In genomic region chr20:32971703-32972161, GRCh38 we compare ENCODE assay signal across 10 cellular contexts. TPM values are rescaled to one million over a fixed set of nuclear protein-coding genes. Genes with fewer than 3 reads are reported as not detected.
DNase-seq lines count a peak whose midpoint lies in the region; ATAC-seq and TF ChIP-seq lines count a peak whose summit lies in the region.
"Had no signal": no experiment of that assay in that cellular context is flagged by ENCODE, and none has a peak within 500 bp of the region (broad histone marks: within the 10 kb centered on the region; RNA-seq: fewer than 3 reads in every experiment).

No MANE protein-coding gene starts in this region.

- no peak for TF ChIP-seq POLR2A in stomach (IDR thresholded peaks at IDR 0.05)

- CTCF ChIA-PET in CD8-positive, alpha-beta T cell (lab: Charles Lee): interaction anchor here (0.9 to 4.6 kb wide), 4 partner anchors 13 to 33 kb away, joined by 3 to 19 read pairs (median 10); partner anchors contain the start of gene SUN5
- CTCF ChIA-PET in PC-9 (lab: Charles Lee): no interaction called here

- peak overlapping the region; percentile 42 for H3K4me3 ChIP-seq in CD8-positive, alpha-beta T cell (ENCODE audit: low read depth, low read length)
- no peak overlapping the region for H3K4me3 ChIP-seq in esophagus (ENCODE audit: low read depth in 1 of 2, low read length in 2 of 2)
- H3K4me3 ChIP-seq in stomach: no peak overlapping the region
- no peak overlapping the region for H3K4me3 ChIP-seq in PC-9
- H3K4me3 ChIP-seq: pancreas had no signal

- no peaks in the 10 kb centered on the region for H4K20me1 ChIP-seq in PC-9 (ENCODE audit: insufficient read depth)

- no peaks in the 10 kb centered on the region for H3K36me3 Mint-ChIP-seq in CD8-positive, alpha-beta T cell

- H3F3A ChIP-seq in PC-9 (ENCODE audit: insufficient read depth, low read depth): no peaks in the 10 kb centered on the region

- H3K36me3 ChIP-seq in CD8-positive, alpha-beta T cell (ENCODE audit: insufficient read depth, low read length): no peaks in the 10 kb centered on the region
- H3K36me3 ChIP-seq in KOPT-K1 (ENCODE audit: insufficient read depth, low read length): no peaks in the 10 kb centered on the region
- no peaks in the 10 kb centered on the region for H3K36me3 ChIP-seq in esophagus (ENCODE audit: control insufficient read depth in 2 of 2, insufficient read depth in 2 of 2, low read length in 1 of 2)
- H3K36me3 ChIP-seq in stomach: no peaks in the 10 kb centered on the region
- no peaks in the 10 kb centered on the region for H3K36me3 ChIP-seq in PC-9 (ENCODE audit: low read depth)
- H3K36me3 ChIP-seq: pancreas had no signal

- H3K9me3 ChIP-seq in CD8-positive, alpha-beta T cell (ENCODE audit: low read length): no peaks in the 10 kb centered on the region
- H3K9me3 ChIP-seq in KOPT-K1 (ENCODE audit: insufficient read depth, low read length, poor library complexity, severe bottlenecking) (peaks cover 12% of the 10 kb centered on the region), esophagus (ENCODE audit: control insufficient read depth in 2 of 2, insufficient read depth in 1 of 2, low read depth in 1 of 2, low read length in 1 of 2) (peaks cover 0 to 2% of the 10 kb centered on the region in 2 donors), stomach (no peaks in the 10 kb centered on the region), PC-9 (ENCODE audit: insufficient read depth, low read depth) (no peaks in the 10 kb centered on the region)
- H3K9me3 ChIP-seq: pancreas had no signal

- H3K9me2 ChIP-seq in PC-9 (ENCODE audit: insufficient read depth): no peaks in the 10 kb centered on the region

- DNase-seq in CD8-positive, alpha-beta T cell: peak in 2 of 7 experiments; percentile 41 to 66
- no peak for DNase-seq in stomach
- no peak for DNase-seq in OCI-M1 (lab: John Stamatoyannopoulos, UW)
- DNase-seq in PC-9: no peak
- no peak for DNase-seq in RPMI8226

- peaks cover 88% of the 10 kb centered on the region for H3K4me1 ChIP-seq in CD8-positive, alpha-beta T cell (ENCODE audit: insufficient read depth, low read length)
- H3K4me1 ChIP-seq in esophagus (ENCODE audit: control insufficient read depth in 2 of 2, insufficient read depth in 2 of 2, low read length in 1 of 2) (peaks cover 3 to 10% of the 10 kb centered on the region in 2 donors), stomach (peaks cover 3 to 26% (median 6%) of the 10 kb centered on the region in 4 donors), PC-9 (replicated peaks; ENCODE audit: insufficient read depth) (no peaks in the 10 kb centered on the region)
- H3K4me1 ChIP-seq: pancreas had no signal

- POLR2A ChIA-PET in CD8-positive, alpha-beta T cell (lab: Charles Lee): interaction anchor here (0.7 to 1.8 kb wide), 7 partner anchors 9 to 152 kb away, joined by 3 to 12 read pairs (median 4); partner anchors contain the start of gene MAPRE1
- POLR2A ChIA-PET in PC-9 (lab: Charles Lee; ENCODE audit: unreplicated experiment): no interaction called here

- no peak for TF ChIP-seq EP300 in stomach (IDR thresholded peaks at IDR 0.05)

- peak overlapping the region; percentile 73 for H3K27ac ChIP-seq in CD8-positive, alpha-beta T cell (ENCODE audit: low read depth, low read length)
- H3K27ac ChIP-seq in KOPT-K1 (ENCODE audit: low read depth, low read length, poor library complexity, severe bottlenecking): peak overlapping the region; percentile 97
- H3K27ac ChIP-seq in esophagus (ENCODE audit: low read depth in 2 of 2, low read length in 1 of 2): peak overlapping the region; percentile 32 to 38
- H3K27ac ChIP-seq in stomach: peak overlapping the region in 4 of 5 donors; percentile 25 to 62 (median 49)
- H3K27ac ChIP-seq in PC-9: no peak overlapping the region
- H3K27ac ChIP-seq: pancreas had no signal

- H3K9me3 Mint-ChIP-seq in CD8-positive, alpha-beta T cell: peaks cover 4% of the 10 kb centered on the region

- no peak overlapping the region for H3K4me3 Mint-ChIP-seq in CD8-positive, alpha-beta T cell
- H3K4me3 Mint-ChIP-seq: activated naive CD8-positive, alpha-beta T cell had no signal

- BruUV-seq in PC-9 (replicated peaks; lab: Mats Ljungman, UMichigan): no TSS peak

- H3K4me1 Mint-ChIP-seq in CD8-positive, alpha-beta T cell (ENCODE audit: low read depth): peaks cover 46% of the 10 kb centered on the region

- no peaks in the 10 kb centered on the region for H3K27me3 ChIP-seq in CD8-positive, alpha-beta T cell (ENCODE audit: insufficient read depth, low read length)
- H3K27me3 ChIP-seq in esophagus (ENCODE audit: control insufficient read depth in 1 of 2, insufficient read depth in 2 of 2, low read length in 2 of 2) (no peaks in the 10 kb centered on the region), stomach (peaks cover 0 to 3% (median 0%) of the 10 kb centered on the region in 3 donors), PC-9 (ENCODE audit: insufficient read depth, low read depth) (peaks cover 73% of the 10 kb centered on the region)
- H3K27me3 ChIP-seq: pancreas had no signal

- no peaks in the 10 kb centered on the region for H3K79me2 ChIP-seq in PC-9 (ENCODE audit: low read depth)

- no peak for TF ChIP-seq CTCF in CD8-positive, alpha-beta T cell (IDR thresholded peaks at IDR 0.05)
- TF ChIP-seq CTCF in stomach (IDR thresholded peaks at IDR 0.05): no peak
- no peak for TF ChIP-seq CTCF in PC-9 (conservative IDR thresholded peaks at IDR 0.05)

- peak; percentile 19 for ATAC-seq in CD8-positive, alpha-beta T cell
- peak; percentile 31 for ATAC-seq in GM19452 (IDR thresholded peaks at IDR 0.05; ENCODE audit: unreplicated experiment)

- no peaks in the 10 kb centered on the region for H3K27me3 Mint-ChIP-seq in CD8-positive, alpha-beta T cell (ENCODE audit: low read depth)
- H3K27me3 Mint-ChIP-seq: activated naive CD8-positive, alpha-beta T cell had no signal

- H3K27ac Mint-ChIP-seq in CD8-positive, alpha-beta T cell: no peak overlapping the region
- H3K27ac Mint-ChIP-seq: activated naive CD8-positive, alpha-beta T cell had no signal

- H2AFZ ChIP-seq in PC-9: no peak overlapping the region

- 52 to 53% methylated on average over 6 of the region's 6 CpGs for WGBS in esophagus, 2 donors
- 52 to 69% (median 60%) methylated on average over 6 of the region's 6 CpGs for WGBS in stomach, 5 donors

- intact Hi-C loops in CD8-positive, alpha-beta T cell (cut with DNase I, micrococcal nuclease): loop anchor here (1.0 to 10.0 kb wide), 5 partner anchors 25 to 1141 kb away; partner anchors contain the start of genes EIF2S2 (in 1 of the 2) and NOL4L (in 1 of the 2)
- intact Hi-C loops in stomach (cut with DNase I; ENCODE audit: low total_unique reads): no loop called here
- intact Hi-C loops in PC-9 (cut with micrococcal nuclease; ENCODE audit: unreplicated experiment): no loop called here

- no peak overlapping the region for H3K4me2 ChIP-seq in PC-9

RNA-seq across cellular contexts. Expression of gene SUN5, which starts 32.5 kb away (rescaled TPM):
- not detected for total RNA-seq in CD8-positive, alpha-beta T cell
- polyA plus RNA-seq in esophagus (not detected), stomach (not detected)
- total RNA-seq in stomach (not detected), PC-9 (2021) (not detected in 2 replicates)
- total RNA-seq: pancreas had no signal
- polyA plus RNA-seq: pancreas had no signal

RNA-seq across cellular contexts. Expression of gene BPIFB2, which starts 35.8 kb away (rescaled TPM):
- not detected for total RNA-seq in CD8-positive, alpha-beta T cell
- under 1 TPM; 0.08 to 0.85 TPM for polyA plus RNA-seq in esophagus
- total RNA-seq in stomach: not detected
- polyA plus RNA-seq in stomach: 1 to 10 TPM in 1 of 3 donors, not detected in 2; 3.3 TPM
- total RNA-seq in PC-9 (2021): not detected in 2 replicates

RNA-seq across cellular contexts. Expression of gene BPIFB6, which starts 59.7 kb away (rescaled TPM):
- not detected for total RNA-seq in CD8-positive, alpha-beta T cell
- not detected for polyA plus RNA-seq in esophagus
- total RNA-seq in stomach: not detected
- not detected for polyA plus RNA-seq in stomach
- total RNA-seq in PC-9 (2021): not detected in 2 replicates
- total RNA-seq: pancreas had no signal
- polyA plus RNA-seq: pancreas had no signal

Comparison
In these comparisons a context has a peak if more than half of its experiments do, and no peak if none do; other contexts are left out.
1. intact Hi-C loops: an anchor here in CD8-positive, alpha-beta T cell (1.0 to 10.0 kb wide); none called in stomach and PC-9.